ENCODE assay signal across 1 cellular context in the genomic region with DNA sequence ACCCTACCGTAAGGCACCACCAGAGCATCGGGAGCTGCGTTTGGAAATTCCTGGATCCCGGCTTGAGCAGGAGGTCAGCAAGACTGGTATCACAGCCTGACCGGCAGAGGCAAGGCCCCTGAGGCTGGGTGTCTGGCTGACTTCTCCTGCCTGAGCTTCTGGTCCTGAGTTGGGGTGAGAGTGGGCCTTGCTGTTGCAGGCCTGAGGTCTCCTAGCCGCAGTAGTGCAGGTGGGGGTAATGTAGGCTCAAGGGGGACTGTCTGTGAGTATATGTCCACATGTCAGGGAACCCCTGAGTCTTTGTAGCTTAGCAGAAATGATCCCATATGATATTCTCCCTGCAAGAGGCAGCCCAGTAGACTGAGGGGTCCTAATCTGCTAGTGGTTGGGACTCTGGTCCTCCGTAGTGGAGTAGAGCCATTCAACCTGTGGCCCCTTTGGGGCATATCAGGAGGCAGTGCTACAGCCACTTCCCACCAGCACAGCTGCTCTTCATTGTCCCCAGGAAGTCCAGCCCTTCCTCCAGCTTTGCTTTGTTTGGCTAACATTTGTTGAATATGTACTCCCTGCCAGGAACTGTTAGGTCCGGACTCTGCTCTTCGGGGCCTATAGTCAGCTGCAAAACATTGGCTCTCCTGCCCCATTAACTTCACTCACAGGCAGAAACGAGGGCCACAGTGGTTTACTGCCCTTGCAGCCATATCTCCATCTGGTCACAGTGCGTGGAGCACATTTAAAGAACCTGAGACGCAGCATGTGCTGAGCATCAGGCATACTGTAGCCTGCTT.
TF ChIP-seq lines count a peak whose summit lies in the region.

No MANE protein-coding gene starts in this region.

TF ChIP-seq in endothelial cell of umbilical vein, 7 proteins besides CTCF, POLR2A, EP300 and RAD21:
- TF ChIP-seq JUN (IDR thresholded peaks at IDR 0.05; ENCODE audit: borderline replicate concordance, insufficient read depth, insufficient read length, low read depth) (no peak), POLR2AphosphoS5 (IDR thresholded peaks at IDR 0.05; ENCODE audit: insufficient read depth, low read depth, low read length) (peak; percentile 48)
